In genomic region chr16:378821-379182, GRCh38 we compare ENCODE assay signal across 1 cellular context.
TF ChIP-seq lines count a peak whose summit lies in the region.

No MANE protein-coding gene starts in this region.

TF ChIP-seq in WTC11, 78 proteins besides CTCF, POLR2A, EP300 and RAD21:
- no peak for TF ChIP-seq PRDM15 (CRISPR knock-in tag; IDR thresholded peaks at IDR 0.05)
- TF ChIP-seq FOXP1 (CRISPR knock-in tag; IDR thresholded peaks at IDR 0.05; ENCODE audit: borderline replicate concordance) = peak; percentile 69; the same call in 1 of the 2 replicates
